In genomic region chr6:46042355-46042999, GRCh38 we compare ENCODE assay signal across 8 cellular contexts. TPM values are rescaled to one million over a fixed set of nuclear protein-coding genes. Genes with fewer than 3 reads are reported as not detected.
DNase-seq lines count a peak whose midpoint lies in the region; ATAC-seq and TF ChIP-seq lines count a peak whose summit lies in the region.

No MANE protein-coding gene starts in this region.

- H3K4me3 ChIP-seq in foreskin fibroblast (ENCODE audit: low read depth in 1 of 2, low read length in 2 of 2): no peak overlapping the region
- H3K4me3 ChIP-seq in trophoblast cell (ENCODE audit: low read depth, low read length): no peak overlapping the region
- no peak overlapping the region for H3K4me3 ChIP-seq in effector memory CD4-positive, alpha-beta T cell (ENCODE audit: insufficient read depth, low read depth, low read length, poor library complexity, severe bottlenecking)

- no peaks in the 10 kb centered on the region for H3K36me3 ChIP-seq in trophoblast cell (ENCODE audit: control insufficient read depth in 1 of 2, insufficient read depth in 2 of 2, low read length in 2 of 2)
- no peaks in the 10 kb centered on the region for H3K36me3 ChIP-seq in effector memory CD4-positive, alpha-beta T cell (ENCODE audit: control insufficient read depth, insufficient read depth, low read length)

- no peak overlapping the region for H3K4ac ChIP-seq in trophoblast cell (ENCODE audit: low read depth, low read length)

- H3K27ac Mint-ChIP-seq in activated T-cell treated with anti-CD3 and anti-CD28 coated beads, Interleukin-2, amount 50 U/mL, for 24 hours: no peak overlapping the region

- no peak overlapping the region for H4K12ac ChIP-seq in trophoblast cell (ENCODE audit: low read depth, low read length)

- no peak overlapping the region for H2AFZ ChIP-seq in trophoblast cell (ENCODE audit: insufficient read depth, low read length, poor library complexity)

- no peak overlapping the region for H3K4me3 Mint-ChIP-seq in activated T-cell treated with anti-CD3 and anti-CD28 coated beads, Interleukin-2, amount 50 U/mL, for 4 hours
- no peak overlapping the region for H3K4me3 Mint-ChIP-seq in activated T-cell treated with anti-CD3 and anti-CD28 coated beads, Interleukin-2, amount 50 U/mL, for 24 hours

- H3K36me3 Mint-ChIP-seq in activated T-cell treated with anti-CD3 and anti-CD28 coated beads, Interleukin-2, amount 50 U/mL, for 4 hours (ENCODE audit: insufficient read depth): no peaks in the 10 kb centered on the region
- no peaks in the 10 kb centered on the region for H3K36me3 Mint-ChIP-seq in activated T-cell treated with anti-CD3 and anti-CD28 coated beads, Interleukin-2, amount 50 U/mL, for 24 hours (ENCODE audit: low read depth)

- no peaks in the 10 kb centered on the region for H3K27me3 ChIP-seq in trophoblast cell (ENCODE audit: insufficient read depth, low read length)
- no peaks in the 10 kb centered on the region for H3K27me3 ChIP-seq in effector memory CD4-positive, alpha-beta T cell (replicated peaks; ENCODE audit: control insufficient read depth, insufficient read depth, low read length, poor library complexity, severe bottlenecking)

- no peak overlapping the region for H3K9ac ChIP-seq in trophoblast cell (ENCODE audit: low read length)

- no peak overlapping the region for H3K23ac ChIP-seq in trophoblast cell (ENCODE audit: low read length)

- H3K9me3 ChIP-seq in trophoblast cell (ENCODE audit: insufficient read depth, low read depth, low read length): no peaks in the 10 kb centered on the region
- no peaks in the 10 kb centered on the region for H3K9me3 ChIP-seq in effector memory CD4-positive, alpha-beta T cell (ENCODE audit: control insufficient read depth, low read length)

- no peaks in the 10 kb centered on the region for H3K4me1 Mint-ChIP-seq in activated T-cell treated with anti-CD3 and anti-CD28 coated beads, Interleukin-2, amount 50 U/mL, for 4 hours (ENCODE audit: low read depth)
- H3K4me1 Mint-ChIP-seq in activated T-cell treated with anti-CD3 and anti-CD28 coated beads, Interleukin-2, amount 50 U/mL, for 24 hours (ENCODE audit: low read depth): peaks cover 16% of the 10 kb centered on the region

- peak; percentile 41 for TF ChIP-seq CTCF in foreskin fibroblast (IDR thresholded peaks at IDR 0.05; ENCODE audit: low read depth, low read length)

- H3K4me1 ChIP-seq in trophoblast cell (ENCODE audit: control insufficient read depth in 1 of 2, insufficient read depth in 2 of 2, low read length in 2 of 2): no peaks in the 10 kb centered on the region
- no peaks in the 10 kb centered on the region for H3K4me1 ChIP-seq in effector memory CD4-positive, alpha-beta T cell (ENCODE audit: control insufficient read depth, insufficient read depth, low read length, poor library complexity, severe bottlenecking)

- no peak overlapping the region for H3K4me2 ChIP-seq in trophoblast cell (ENCODE audit: low read length)

- H3K14ac ChIP-seq in trophoblast cell (ENCODE audit: low read length): no peak overlapping the region

- WGBS in trophoblast cell (ENCODE audit: extremely low coverage, insufficient coverage, insufficient read length): no CpG with 5 or more reads among the region's 5 CpGs

- H3K9me3 Mint-ChIP-seq in activated T-cell treated with anti-CD3 and anti-CD28 coated beads, Interleukin-2, amount 50 U/mL, for 4 hours: no peaks in the 10 kb centered on the region
- peaks cover 2% of the 10 kb centered on the region for H3K9me3 Mint-ChIP-seq in activated T-cell treated with anti-CD3 and anti-CD28 coated beads, Interleukin-2, amount 50 U/mL, for 24 hours

- no peak overlapping the region for H3K18ac ChIP-seq in trophoblast cell (ENCODE audit: low read length)

- peak; percentile 58 to 66 for ATAC-seq in activated T-cell treated with anti-CD3 and anti-CD28 coated beads, Interleukin-2, amount 50 U/mL, for 4 hours
- ATAC-seq in GM21717 (IDR thresholded peaks at IDR 0.05; ENCODE audit: unreplicated experiment) (peak; percentile 85), SK-N-SH treated with all-trans-retinoic acid at 6 μM for 48 hours (peak; percentile 82)

- H3K79me2 ChIP-seq in trophoblast cell (ENCODE audit: control insufficient read depth, insufficient read depth, low read length, poor library complexity): no peaks in the 10 kb centered on the region

- H3K79me1 ChIP-seq in trophoblast cell (ENCODE audit: low read length): no peaks in the 10 kb centered on the region

- H4K8ac ChIP-seq in trophoblast cell (ENCODE audit: low read depth, low read length): no peak overlapping the region

- H2AK5ac ChIP-seq in trophoblast cell (ENCODE audit: low read length): no peak overlapping the region

- no peak overlapping the region for H2BK12ac ChIP-seq in trophoblast cell (ENCODE audit: low read length)

- no peak overlapping the region for H4K91ac ChIP-seq in trophoblast cell (ENCODE audit: low read depth, low read length)

- no peaks in the 10 kb centered on the region for H3K27me3 Mint-ChIP-seq in activated T-cell treated with anti-CD3 and anti-CD28 coated beads, Interleukin-2, amount 50 U/mL, for 4 hours (ENCODE audit: low read depth)
- no peaks in the 10 kb centered on the region for H3K27me3 Mint-ChIP-seq in activated T-cell treated with anti-CD3 and anti-CD28 coated beads, Interleukin-2, amount 50 U/mL, for 24 hours

- H3K27ac ChIP-seq in trophoblast cell (ENCODE audit: low read depth, low read length): no peak overlapping the region
- H3K27ac ChIP-seq in effector memory CD4-positive, alpha-beta T cell (ENCODE audit: insufficient read depth, low read length, poor library complexity, severe bottlenecking): no peak overlapping the region

- H2BK5ac ChIP-seq in trophoblast cell (ENCODE audit: low read depth, low read length, poor library complexity): no peak overlapping the region

- no peak for DNase-seq in activated T-cell treated with anti-CD3 and anti-CD28 coated beads, Interleukin-2, amount 50 U/mL, for 4 hours
- DNase-seq in activated T-cell treated with anti-CD3 and anti-CD28 coated beads, Interleukin-2, amount 50 U/mL, for 24 hours: no peak
- DNase-seq in M059J (ENCODE audit: low read depth): peak; percentile 73
- peak in 1 of 2 donors; percentile 38 for DNase-seq in foreskin fibroblast
- peak; percentile 15 to 56 for DNase-seq in trophoblast cell
- DNase-seq in effector memory CD4-positive, alpha-beta T cell: no peak

- no peak overlapping the region for H2BK120ac ChIP-seq in trophoblast cell (ENCODE audit: insufficient read depth, low read length, poor library complexity)

TF ChIP-seq in SK-N-SH treated with all-trans-retinoic acid at 6 μM for 48 hours, 23 proteins besides CTCF, POLR2A, EP300 and RAD21:
- TF ChIP-seq ESRRG (CRISPR knock-in tag; IDR thresholded peaks at IDR 0.05) (no peak), TCF4 (CRISPR knock-in tag; IDR thresholded peaks at IDR 0.05; ENCODE audit: borderline replicate concordance) (no peak), ZNF565 (CRISPR knock-in tag; conservative IDR thresholded peaks at IDR 0.05; ENCODE audit: low read depth) (no peak)

RNA-seq across cellular contexts. Expression of gene CLIC5, which starts 26.8 kb away (rescaled TPM):
- 1 to 10 TPM; 1.5 to 2.9 (median 1.6) TPM for total RNA-seq in activated T-cell treated with anti-CD3 and anti-CD28 coated beads, Interleukin-2, amount 50 U/mL, for 4 hours
- not detected in 2 replicates for total RNA-seq in M059J (2014; rRNA removed; shearing (Covaris generic))
- 4.7 and 5.5 TPM in 2 replicates for polyA plus RNA-seq in trophoblast cell (2013)

Comparison
In these comparisons a context has a peak if more than half of its experiments do, and no peak if none do; other contexts are left out.
1. DNase-seq: peak in M059J (single experiment) and trophoblast cell (2 of 2); none in activated T-cell treated with anti-CD3 and anti-CD28 coated beads, Interleukin-2, amount 50 U/mL, for 4 hours (single experiment), activated T-cell treated with anti-CD3 and anti-CD28 coated beads, Interleukin-2, amount 50 U/mL, for 24 hours (single experiment) and effector memory CD4-positive, alpha-beta T cell (0 of 3).
2. Peak in every context shown above with its lines, with median percentiles within 50 percentile points of each other: ATAC-seq.